Comparison of ENCODE assay signal across 25 cellular contexts in the genomic region with DNA sequence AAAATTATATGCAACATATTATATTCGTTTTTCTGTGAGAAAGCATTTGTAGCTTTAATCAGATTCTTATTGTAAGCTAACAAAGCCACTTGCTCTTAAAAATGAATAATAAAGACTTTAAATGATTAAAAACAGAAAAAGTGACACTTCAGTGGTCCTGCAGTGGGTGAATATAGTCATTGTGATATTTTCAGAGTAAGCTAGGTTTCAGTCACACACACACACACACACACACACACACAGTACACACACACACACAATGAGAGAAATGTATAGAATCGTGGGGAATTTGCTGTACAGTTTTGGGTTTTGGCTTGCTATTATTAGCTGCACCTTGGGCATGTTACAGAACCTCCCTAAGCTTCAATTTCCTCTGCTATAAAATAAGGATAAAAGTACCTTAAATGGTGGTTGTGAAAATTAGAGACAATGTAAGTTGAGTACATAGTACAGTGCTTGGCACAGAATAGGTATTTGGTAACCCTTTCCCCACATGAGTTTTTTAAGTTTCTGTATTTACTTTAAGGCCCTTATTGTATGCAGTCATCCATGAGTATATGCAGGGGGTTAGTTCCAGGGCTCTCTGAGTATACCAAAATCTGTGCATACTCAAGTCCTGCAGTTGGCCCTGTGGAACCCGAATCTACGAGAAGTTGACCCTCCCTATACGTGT. TPM values are rescaled to one million over a fixed set of nuclear protein-coding genes. Genes with fewer than 3 reads are reported as not detected.
DNase-seq lines count a peak whose midpoint lies in the region; ATAC-seq, FAIRE-seq and TF ChIP-seq lines count a peak whose summit lies in the region.
"Had no signal": no experiment of that assay in that cellular context is flagged by ENCODE, and none has a peak within 500 bp of the region (broad histone marks: within the 10 kb centered on the region; RNA-seq: fewer than 3 reads in every experiment).

No MANE protein-coding gene starts in this region.

- no peaks in the 10 kb centered on the region for H3K27me3 Mint-ChIP-seq in neural crest cell (ENCODE audit: low read depth)
- H3K27me3 Mint-ChIP-seq: activated naive CD8-positive, alpha-beta T cell treated with anti-CD3 and anti-CD28 coated beads for 36 hours; central memory CD8-positive, alpha-beta T cell had no signal

- peaks cover 4% of the 10 kb centered on the region for H4K20me1 ChIP-seq in PC-9 (ENCODE audit: insufficient read depth)
- H4K20me1 ChIP-seq: BLaER1 had no signal

- DNase-seq in GM06990 (ENCODE audit: extremely low read depth, insufficient read length) (peak; percentile 50), GM18507 (ENCODE audit: extremely low spot score, insufficient read length, low read depth) (no peak), neural crest cell (ENCODE audit: low read depth, low spot score) (no peak), NCI-H774 (lab: John Stamatoyannopoulos, UW) (no peak), PC-9 (no peak), SHP77 treated with DMSO at 0.1 percent for 48 hours (lab: John Stamatoyannopoulos, UW) (no peak)
- DNase-seq: activated CD4-positive, alpha-beta T cell treated with anti-CD3 and anti-CD28 coated beads for 4 hours; activated naive CD8-positive, alpha-beta T cell treated with anti-CD3 and anti-CD28 coated beads for 36 hours; COR-L47; DMS79; GOT3; left cardiac atrium; mammary epithelial cell; NCI-H1105 treated with DMSO at 0.1 percent for 48 hours; NCI-H2081; NCI-H226; NCI-H82; stimulated activated CD4-positive, alpha-beta T cell treated with anti-CD3 and anti-CD28 coated beads, Interleukin-1b, Interleukin-23, amount 100 ng/mL, for 48 hours had no signal

- H3K9me3 ChIP-seq in PC-9 (ENCODE audit: insufficient read depth, low read depth), result no peaks in the 10 kb centered on the region
- H3K9me3 ChIP-seq: BLaER1, thoracic aorta had no signal

- no peak overlapping the region for H3K4me2 ChIP-seq in PC-9
- H3K4me2 ChIP-seq: BLaER1 had no signal

- CTCF ChIA-PET in PC-9 (lab: Charles Lee), result interaction anchor here (0.6 kb wide), 1 partner anchor 127 kb away, joined by 3 read pairs; no protein-coding TSS in a partner anchor

- H3K27me3 ChIP-seq in GM06990 (replicated peaks; ENCODE audit: control insufficient read depth, insufficient read depth, low read length) (no peaks in the 10 kb centered on the region), PC-9 (ENCODE audit: insufficient read depth, low read depth) (no peaks in the 10 kb centered on the region)
- H3K27me3 ChIP-seq: BLaER1 had no signal

- peak overlapping the region; percentile 92 for H3K27ac Mint-ChIP-seq in neural crest cell (ENCODE audit: unreplicated experiment)
- H3K27ac Mint-ChIP-seq: activated naive CD8-positive, alpha-beta T cell treated with anti-CD3 and anti-CD28 coated beads for 36 hours had no signal

- POLR2A ChIA-PET in PC-9 (lab: Charles Lee; ENCODE audit: unreplicated experiment), result no interaction called here

- H3K4me3 Mint-ChIP-seq in neural crest cell, result peak overlapping the region; percentile 86
- H3K4me3 Mint-ChIP-seq: activated naive CD8-positive, alpha-beta T cell treated with anti-CD3 and anti-CD28 coated beads for 36 hours; central memory CD8-positive, alpha-beta T cell had no signal

- no peaks in the 10 kb centered on the region for H3K36me3 Mint-ChIP-seq in neural crest cell (ENCODE audit: low read depth)
- H3K36me3 Mint-ChIP-seq: activated naive CD8-positive, alpha-beta T cell treated with anti-CD3 and anti-CD28 coated beads for 36 hours had no signal

- peak; percentile 26 for FAIRE-seq in GM18507 (lab: Jason Lieb, UNC)
- FAIRE-seq: astrocyte had no signal

- peaks cover 43% of the 10 kb centered on the region for H3K4me1 Mint-ChIP-seq in neural crest cell

- H3K27ac ChIP-seq in angular gyrus (ENCODE audit: low read depth, low read length) (peak overlapping the region; percentile 90), PC-9 (no peak overlapping the region)
- H3K27ac ChIP-seq: BLaER1, epithelial cell of prostate, thoracic aorta had no signal

- no peaks in the 10 kb centered on the region for H3K36me3 ChIP-seq in GM06990 (ENCODE audit: control insufficient read depth, insufficient read depth, low read length)
- no peaks in the 10 kb centered on the region; the same call in 1 of the 2 replicates for H3K36me3 ChIP-seq in PC-9 (ENCODE audit: low read depth)
- H3K36me3 ChIP-seq: thoracic aorta had no signal

- no peak overlapping the region for H2AFZ ChIP-seq in PC-9

- peaks cover 6% of the 10 kb centered on the region; the same call in 1 of the 2 replicates for H3F3A ChIP-seq in PC-9 (ENCODE audit: insufficient read depth, low read depth)

- no TSS peak for BruUV-seq in PC-9 (replicated peaks; lab: Mats Ljungman, UMichigan)

- no peaks in the 10 kb centered on the region; the same call in 1 of the 2 replicates for H3K9me2 ChIP-seq in PC-9 (ENCODE audit: insufficient read depth)

- H3K4me3 ChIP-seq in GM06990 (replicated peaks; ENCODE audit: low read depth, low read length), result no peak overlapping the region; the same call in 1 of the 2 replicates
- no peak overlapping the region for H3K4me3 ChIP-seq in PC-9
- H3K4me3 ChIP-seq: BLaER1, thoracic aorta had no signal

- no peaks in the 10 kb centered on the region for H3K9me3 Mint-ChIP-seq in neural crest cell
- H3K9me3 Mint-ChIP-seq: activated naive CD8-positive, alpha-beta T cell treated with anti-CD3 and anti-CD28 coated beads for 36 hours; central memory CD8-positive, alpha-beta T cell had no signal

- no peak for TF ChIP-seq CTCF in GM06990 (IDR thresholded peaks at IDR 0.05; ENCODE audit: insufficient read depth, low read length, poor library complexity, severe bottlenecking)
- TF ChIP-seq CTCF in neural crest cell (conservative IDR thresholded peaks at IDR 0.05), result no peak
- no peak for TF ChIP-seq CTCF in PC-9 (conservative IDR thresholded peaks at IDR 0.05)

- no peak for ATAC-seq in HG02798 (IDR thresholded peaks at IDR 0.05; ENCODE audit: poor library complexity, unreplicated experiment)

- H3K4me1 ChIP-seq in PC-9 (replicated peaks; ENCODE audit: insufficient read depth), result peaks cover 14% of the 10 kb centered on the region; the same call in 1 of the 2 replicates
- H3K4me1 ChIP-seq: BLaER1 had no signal

- H3K79me2 ChIP-seq in PC-9 (ENCODE audit: low read depth), result no peaks in the 10 kb centered on the region

- intact Hi-C loops in PC-9 (cut with micrococcal nuclease; ENCODE audit: unreplicated experiment), result no loop called here

RNA-seq across cellular contexts. Expression of a gene that starts 39.8 kb away (rescaled TPM):
- total RNA-seq in neural crest cell (58.5 and 60.1 TPM in 2 replicates), PC-9 (2021) (87.2 and 88.3 TPM in 2 replicates)

RNA-seq across cellular contexts. Expression of a gene that starts 58.0 kb away (rescaled TPM):
- total RNA-seq in neural crest cell (23.5 and 24.5 TPM in 2 replicates), PC-9 (2021) (9.6 and 15.7 TPM in 2 replicates)
